1 cellular context compared by ENCODE assay signal in the genomic region with DNA sequence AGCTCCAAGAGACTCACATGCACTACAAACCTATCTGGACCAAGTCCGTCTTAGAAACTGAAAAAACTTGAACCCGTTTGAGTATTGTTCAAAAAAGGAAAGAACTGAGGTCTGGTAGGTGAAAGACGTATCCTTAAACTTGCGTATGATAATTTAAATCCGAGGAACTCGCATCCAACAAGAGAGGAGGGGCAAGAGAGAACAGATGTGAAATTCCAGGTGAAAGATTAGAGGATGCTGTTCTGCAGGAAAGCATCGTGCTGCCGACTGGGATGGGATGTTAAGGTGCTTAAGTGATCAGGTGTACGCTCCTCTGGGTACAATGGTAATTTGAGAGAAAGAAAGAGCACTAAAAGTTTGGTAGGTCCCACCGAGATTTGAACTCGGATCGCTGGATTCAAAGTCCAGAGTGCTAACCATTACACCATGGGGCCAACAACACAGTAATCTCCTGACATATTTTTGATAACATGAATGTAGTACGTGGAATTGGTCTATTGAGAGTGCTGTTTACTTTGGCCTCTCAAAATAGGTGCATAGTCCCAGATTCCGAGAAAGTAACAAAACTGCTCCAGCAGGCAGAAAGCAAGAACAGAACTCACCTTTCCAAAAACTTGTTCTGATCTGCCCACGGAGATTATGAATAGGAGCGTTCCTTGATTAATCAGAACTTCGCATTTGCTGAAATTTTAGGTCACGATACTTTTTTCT.
TF ChIP-seq lines count a peak whose summit lies in the region.

No MANE protein-coding gene starts in this region.

TF ChIP-seq in HCT116, 20 proteins besides CTCF, POLR2A, EP300 and RAD21:
- TF ChIP-seq SRF (IDR thresholded peaks at IDR 0.05; ENCODE audit: low read depth) (0 out of 2 replicates have a peak, but pooled peaks have one; percentile 8), EGR1 (IDR thresholded peaks at IDR 0.05; ENCODE audit: low read depth) (no peak), SP1 (IDR thresholded peaks at IDR 0.05; ENCODE audit: low read depth) (peak; percentile 30; the same call in 1 of the 2 replicates), CEBPB (IDR thresholded peaks at IDR 0.05; ENCODE audit: low read depth) (0 out of 2 replicates have a peak, but pooled peaks have one; percentile 23), FOSL1 (IDR thresholded peaks at IDR 0.05; ENCODE audit: low read depth) (peak; percentile 18; the same call in 1 of the 2 replicates), MAX (IDR thresholded peaks at IDR 0.05) (peak; percentile 49; the same call in 1 of the 2 replicates), ZFX (IDR thresholded peaks at IDR 0.05) (no peak), CBX3 (IDR thresholded peaks at IDR 0.05; ENCODE audit: low read depth) (peak; percentile 91), ZNF274 (IDR thresholded peaks at IDR 0.05; ENCODE audit: low read depth, low read length) (no peak), YY1 (IDR thresholded peaks at IDR 0.05; ENCODE audit: extremely low read depth, insufficient replicate concordance, low read depth, low read length) (peak; percentile 28)
- TF ChIP-seq, protein P1, sequence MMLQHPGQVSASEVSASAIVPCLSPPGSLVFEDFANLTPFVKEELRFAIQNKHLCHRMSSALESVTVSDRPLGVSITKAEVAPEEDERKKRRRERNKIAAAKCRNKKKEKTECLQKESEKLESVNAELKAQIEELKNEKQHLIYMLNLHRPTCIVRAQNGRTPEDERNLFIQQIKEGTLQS (IDR thresholded peaks at IDR 0.05): peak; percentile 94
